24 cellular contexts compared by ENCODE assay signal in genomic region chr3:179991877-179992276, GRCh38. TPM values are rescaled to one million over a fixed set of nuclear protein-coding genes. Genes with fewer than 3 reads are reported as not detected.
"Had no signal": no experiment of that assay in that cellular context is flagged by ENCODE, and none has a peak within 500 bp of the region (broad histone marks: within the 10 kb centered on the region; RNA-seq: fewer than 3 reads in every experiment).

No MANE protein-coding gene starts in this region.

- H3K27me3 ChIP-seq: cardiac muscle cell, heart left ventricle, left lung, testis had no signal

- H3K27ac Mint-ChIP-seq: activated naive CD4-positive, alpha-beta T cell treated with anti-CD3 and anti-CD28 coated beads, Interleukin-2, amount 10 ng/mL, durations not matched to agents 7 days and 5 days; activated naive CD8-positive, alpha-beta T cell treated with anti-CD3 and anti-CD28 coated beads, Interleukin-2, amount 50 U/mL, for 24 hours; effector memory CD8-positive, alpha-beta T cell; progenitor cell of endocrine pancreas; stimulated activated naive CD8-positive, alpha-beta T cell treated with anti-CD3 and anti-CD28 coated beads, Interleukin-15, amount 100 ng/mL, for 72 hours; type B pancreatic cell had no signal

- H3K27ac ChIP-seq: cardiac muscle cell, gastroesophageal sphincter, heart left ventricle, left lung, testis had no signal

- ATAC-seq: activated naive CD8-positive, alpha-beta T cell treated with anti-CD3 and anti-CD28 coated beads, Interleukin-2, amount 50 U/mL, for 24 hours; activated T-cell treated with anti-CD3 and anti-CD28 coated beads, Interleukin-2, amount 50 U/mL, for 4 hours; effector memory CD8-positive, alpha-beta T cell; gastroesophageal sphincter; heart left ventricle; left lung; stimulated activated naive CD8-positive, alpha-beta T cell treated with anti-CD3 and anti-CD28 coated beads, Interleukin-15, amount 100 ng/mL, for 72 hours had no signal

- H3K9me3 Mint-ChIP-seq: activated naive CD4-positive, alpha-beta T cell treated with anti-CD3 and anti-CD28 coated beads, Interleukin-2, amount 10 ng/mL, durations not matched to agents 7 days and 5 days; activated naive CD8-positive, alpha-beta T cell treated with anti-CD3 and anti-CD28 coated beads, Interleukin-2, amount 50 U/mL, for 24 hours; activated T-cell treated with anti-CD3 and anti-CD28 coated beads, Interleukin-2, amount 50 U/mL, for 4 hours; stimulated activated naive CD8-positive, alpha-beta T cell treated with anti-CD3 and anti-CD28 coated beads, Interleukin-15, amount 100 ng/mL, for 72 hours; type B pancreatic cell had no signal

- H3K4me1 ChIP-seq: gastroesophageal sphincter, heart left ventricle, left lung, testis had no signal

- H3K36me3 ChIP-seq: cardiac muscle cell, gastroesophageal sphincter, heart left ventricle, left lung had no signal

- DNase-seq: activated CD4-positive, alpha-beta T cell treated with anti-CD3 and anti-CD28 coated beads, Interleukin-2, amount 50 U/mL, for 1 hour; activated CD4-positive, CD25-positive, alpha-beta regulatory T cell treated with anti-CD3 and anti-CD28 coated beads, Interleukin-2, amount 50 U/mL, for 72 hours; activated CD8-positive, alpha-beta memory T cell treated with anti-CD3 and anti-CD28 coated beads, Interleukin-2, amount 50 U/mL, for 4 hours; activated effector memory CD4-positive, alpha-beta T cell treated with Interleukin-2 at 50 U/mL for 16 hours; activated naive CD4-positive, alpha-beta T cell treated with anti-CD3 and anti-CD28 coated beads, Interleukin-2, amount 10 ng/mL, durations not matched to agents 7 days and 5 days; activated naive CD8-positive, alpha-beta T cell treated with anti-CD3 and anti-CD28 coated beads, Interleukin-2, amount 50 U/mL, for 24 hours; activated T-cell treated with anti-CD3 and anti-CD28 coated beads, Interleukin-2, amount 50 U/mL, for 4 hours; aorta; dermis blood vessel endothelial cell; effector memory CD8-positive, alpha-beta T cell; heart left ventricle; left lung; stimulated activated CD4-positive, alpha-beta T cell treated with anti-CD3 and anti-CD28 coated beads, Interleukin-2, amount 100 ng/mL, for 24 hours; stimulated activated naive CD8-positive, alpha-beta T cell treated with anti-CD3 and anti-CD28 coated beads, Interleukin-15, amount 100 ng/mL, for 72 hours; T1000; testis had no signal

- H3K36me3 Mint-ChIP-seq: activated naive CD4-positive, alpha-beta T cell treated with anti-CD3 and anti-CD28 coated beads, Interleukin-2, amount 10 ng/mL, durations not matched to agents 7 days and 5 days; type B pancreatic cell had no signal

- H3K4me3 Mint-ChIP-seq: activated naive CD4-positive, alpha-beta T cell treated with anti-CD3 and anti-CD28 coated beads, Interleukin-2, amount 10 ng/mL, durations not matched to agents 7 days and 5 days; activated naive CD8-positive, alpha-beta T cell treated with anti-CD3 and anti-CD28 coated beads, Interleukin-2, amount 50 U/mL, for 24 hours; activated T-cell treated with anti-CD3 and anti-CD28 coated beads, Interleukin-2, amount 50 U/mL, for 4 hours; effector memory CD8-positive, alpha-beta T cell; neural crest cell; stimulated activated naive CD8-positive, alpha-beta T cell treated with anti-CD3 and anti-CD28 coated beads, Interleukin-15, amount 100 ng/mL, for 72 hours; type B pancreatic cell had no signal

- H3K4me3 ChIP-seq: cardiac muscle cell, gastroesophageal sphincter, heart left ventricle, left lung, testis had no signal

- H3K9me3 ChIP-seq: testis had no signal

- H3K4me1 Mint-ChIP-seq: activated naive CD4-positive, alpha-beta T cell treated with anti-CD3 and anti-CD28 coated beads, Interleukin-2, amount 10 ng/mL, durations not matched to agents 7 days and 5 days; activated naive CD8-positive, alpha-beta T cell treated with anti-CD3 and anti-CD28 coated beads, Interleukin-2, amount 50 U/mL, for 24 hours; neural crest cell; stimulated activated naive CD8-positive, alpha-beta T cell treated with anti-CD3 and anti-CD28 coated beads, Interleukin-15, amount 100 ng/mL, for 72 hours had no signal

- H3K27me3 Mint-ChIP-seq: activated naive CD4-positive, alpha-beta T cell treated with anti-CD3 and anti-CD28 coated beads, Interleukin-2, amount 10 ng/mL, durations not matched to agents 7 days and 5 days; activated naive CD8-positive, alpha-beta T cell treated with anti-CD3 and anti-CD28 coated beads, Interleukin-2, amount 50 U/mL, for 24 hours; progenitor cell of endocrine pancreas; stimulated activated naive CD8-positive, alpha-beta T cell treated with anti-CD3 and anti-CD28 coated beads, Interleukin-15, amount 100 ng/mL, for 72 hours; type B pancreatic cell had no signal

RNA-seq across cellular contexts. Expression of gene PEX5L, which starts 44.9 kb away (rescaled TPM):
- total RNA-seq: dermis blood vessel endothelial cell, left lung, lung microvascular endothelial cell, mononuclear cell, skeletal muscle tissue had no signal
- polyA plus RNA-seq: aorta had no signal
